In genomic region chr2:96258393-96259022, GRCh38 we compare ENCODE assay signal across 1 cellular context.
TF ChIP-seq lines count a peak whose summit lies in the region.

No MANE protein-coding gene starts in this region.

TF ChIP-seq in HepG2, 621 proteins besides CTCF, POLR2A, EP300 and RAD21:
- TF ChIP-seq ZNF674 (CRISPR knock-in tag; IDR thresholded peaks at IDR 0.05; ENCODE audit: low read depth) (no peak), TRAFD1 (CRISPR knock-in tag; IDR thresholded peaks at IDR 0.05; ENCODE audit: borderline replicate concordance) (no peak), ZNF629 (CRISPR knock-in tag; conservative IDR thresholded peaks at IDR 0.05) (no peak), RBM22 (optimal IDR thresholded peaks at IDR 0.05; ENCODE audit: low read length) (no peak), MYC (CRISPR knock-in tag; IDR thresholded peaks at IDR 0.05; ENCODE audit: borderline replicate concordance) (peak; percentile 16; the same call in 1 of the 2 replicates), ZNF687 (CRISPR knock-in tag; IDR thresholded peaks at IDR 0.05) (peak; percentile 32), NFKB2 (CRISPR knock-in tag; IDR thresholded peaks at IDR 0.05; ENCODE audit: borderline replicate concordance) (peak; percentile 47; the same call in 1 of the 2 replicates)
